Comparison of ENCODE assay signal across 26 cellular contexts in the genomic region with DNA sequence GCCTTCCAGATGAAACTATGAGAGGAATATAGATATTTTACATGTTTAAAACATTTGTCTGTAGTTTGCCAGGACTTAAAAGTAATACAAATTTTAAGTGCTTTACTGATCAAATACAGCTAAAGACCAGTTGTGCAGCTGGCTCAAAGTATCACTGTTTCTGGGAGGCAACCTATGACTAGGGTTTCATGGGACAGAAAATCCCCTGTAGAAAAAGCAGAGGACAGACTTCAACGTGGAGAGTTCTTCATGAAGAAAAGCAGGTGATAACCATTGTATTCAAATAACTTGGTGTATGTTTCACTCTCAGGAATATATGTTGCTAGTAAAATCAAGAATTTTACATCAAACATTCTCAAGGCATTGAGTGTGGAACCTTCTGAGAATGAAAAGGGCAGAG. TPM values are rescaled to one million over a fixed set of nuclear protein-coding genes. Genes with fewer than 3 reads are reported as not detected.
DNase-seq lines count a peak whose midpoint lies in the region; ATAC-seq, FAIRE-seq and TF ChIP-seq lines count a peak whose summit lies in the region.
"Had no signal": no experiment of that assay in that cellular context is flagged by ENCODE, and none has a peak within 500 bp of the region (broad histone marks: within the 10 kb centered on the region; RNA-seq: fewer than 3 reads in every experiment).

No MANE protein-coding gene starts in this region.

- WGBS in GM12878 (ENCODE audit: insufficient coverage, insufficient replicate concordance, low lambda C conversion rate, missing lambda C conversion rate), result 89% methylated on average over 1 of the region's 1 CpG

- no peaks in the 10 kb centered on the region for H3K36me3 ChIP-seq in GM12878 (ENCODE audit: control insufficient read depth in 2 of 2, insufficient read depth in 2 of 2, low read length in 1 of 2)
- H3K36me3 ChIP-seq in lower lobe of right lung, result no peaks in the 10 kb centered on the region
- H3K36me3 ChIP-seq: BE2C, BLaER1 had no signal

- no peaks in the 10 kb centered on the region for H4K20me1 ChIP-seq in GM12878 (ENCODE audit: control insufficient read depth, insufficient read depth)

- RAD21 ChIA-PET in GM12878 (lab: Charles Lee; ENCODE audit: unreplicated experiment), result interaction anchor here (0.7 kb wide), 1 partner anchor 870 kb away, joined by 3 read pairs; no protein-coding TSS in a partner anchor

- no peak for TF ChIP-seq EP300 in GM12878 (IDR thresholded peaks at IDR 0.05; ENCODE audit: borderline replicate concordance in 1 of 2, control insufficient read depth in 1 of 2, low read depth in 2 of 2, low read length in 2 of 2)

- in situ Hi-C loops in GM12878 (cut with MboI), result no loop called here
- in situ Hi-C loops in ACHN (cut with HindIII; ENCODE audit: low pct_ligation_motif_present, low pct_unique_long_range_greater_than_20kb, low sequenced_read_pairs), result no loop called here

- POLR2A ChIA-PET in GM12878 (lab: Charles Lee), result interaction anchor here (0.9 to 1.2 kb wide), 2 partner anchors 37 to 41 kb away, joined by 3 to 6 read pairs; a partner anchor contains a TSS

- no peak overlapping the region for H3K9ac ChIP-seq in GM12878 (ENCODE audit: control insufficient read depth, insufficient read depth, low read length)
- H3K9ac ChIP-seq: BLaER1 had no signal

- no TSS peak for BruUV-seq in GM12878 (replicated peaks; lab: Mats Ljungman, UMichigan)

- no peak overlapping the region for H3K27ac ChIP-seq in GM12878 (ENCODE audit: control insufficient read depth, insufficient read depth)
- no peak overlapping the region for H3K27ac ChIP-seq in lower lobe of right lung
- H3K27ac ChIP-seq: 22Rv1, A549, BLaER1 had no signal

- ATAC-seq in HG02852 (IDR thresholded peaks at IDR 0.05; ENCODE audit: unreplicated experiment) (peak; percentile 64), GM12878 (peak; percentile 59), lower lobe of right lung (no peak)
- ATAC-seq: A549 had no signal

- TF ChIP-seq RAD21 in GM12878 (IDR thresholded peaks at IDR 0.05; ENCODE audit: insufficient read depth, low read depth, low read length), result no peak

- TF ChIP-seq CTCF in GM12865 (IDR thresholded peaks at IDR 0.05; ENCODE audit: insufficient read depth, low read depth, low read length, missing control alignments) (no peak), GM12878 (IDR thresholded peaks at IDR 0.05 in 2 of 3, conservative IDR thresholded peaks at IDR 0.05 in 1 of 3; ENCODE audit: control insufficient read depth in 2 of 3, extremely low read depth in 1 of 3, insufficient read depth in 1 of 3, low read depth in 3 of 3, low read length in 3 of 3) (no peak), lower lobe of right lung (IDR thresholded peaks at IDR 0.05) (no peak)

- H3K4me1 ChIP-seq in GM12878 (ENCODE audit: control insufficient read depth, insufficient read depth, low read length) (no peaks in the 10 kb centered on the region), lower lobe of right lung (no peaks in the 10 kb centered on the region)
- H3K4me1 ChIP-seq: A549, BE2C, BLaER1 had no signal

- FAIRE-seq in GM12878 (lab: Jason Lieb, UNC), result no peak
- FAIRE-seq: A549, GM19239 had no signal

- no peaks in the 10 kb centered on the region for H3K9me3 ChIP-seq in GM12878 (replicated peaks; ENCODE audit: control insufficient read depth, insufficient read depth, low read length)
- no peaks in the 10 kb centered on the region for H3K9me3 ChIP-seq in lower lobe of right lung
- H3K9me3 ChIP-seq: A549, BE2C, BLaER1 had no signal

- intact Hi-C loops in GM12878 (cut with micrococcal nuclease; ENCODE audit: unreplicated experiment) (no loop called here), lower lobe of right lung (cut with DNase I) (no loop called here)

- no peak for TF ChIP-seq POLR2A in GM12878 (IDR thresholded peaks at IDR 0.05; ENCODE audit: low read depth, low read length)

- H3K4me2 ChIP-seq in GM12878 (ENCODE audit: control insufficient read depth, insufficient read depth), result no peak overlapping the region; the same call in 1 of the 2 replicates
- H3K4me2 ChIP-seq: A549, BLaER1 had no signal

- H3K27me3 ChIP-seq in GM12878 (replicated peaks in 1 of 2; ENCODE audit: control insufficient read depth in 2 of 2, insufficient read depth in 2 of 2, low read length in 1 of 2) (no peaks in the 10 kb centered on the region), lower lobe of right lung (ENCODE audit: low read depth) (no peaks in the 10 kb centered on the region)
- H3K27me3 ChIP-seq: BE2C, BLaER1 had no signal

- no peak overlapping the region for H2AFZ ChIP-seq in GM12878 (ENCODE audit: control insufficient read depth, low read depth, low read length)

- no peak overlapping the region for H3K4me3 ChIP-seq in GM12865 (ENCODE audit: low read depth, low read length)
- no peak overlapping the region for H3K4me3 ChIP-seq in GM12878
- no peak overlapping the region for H3K4me3 ChIP-seq in lower lobe of right lung
- H3K4me3 ChIP-seq: A549, BLaER1 had no signal

- H3K79me2 ChIP-seq in GM12878 (ENCODE audit: control insufficient read depth, insufficient read depth, low read length), result no peaks in the 10 kb centered on the region

- SMC1A ChIA-PET in GM12878 (lab: Charles Lee; ENCODE audit: uncharacterized antibody, unreplicated experiment), result interaction anchor here (0.9 to 1.4 kb wide), 2 partner anchors 9 to 40 kb away, joined by 4 to 7 read pairs; no protein-coding TSS in a partner anchor

- CTCF ChIA-PET in GM12878 (lab: Yijun Ruan, JAX), result no interaction called here

- peak; percentile 31 for DNase-seq in GM12865 (ENCODE audit: low read depth)
- DNase-seq in GM12878 (ENCODE audit: low read depth, low spot score), result peak; percentile 5
- no peak for DNase-seq in ACHN
- DNase-seq in lower lobe of right lung, result no peak
- DNase-seq: BE2C; C1 segment of cervical spinal cord; CD4-positive, alpha-beta memory T cell; CD4-positive, CD25-positive, alpha-beta regulatory T cell; CD8-positive, alpha-beta memory T cell; COR-L47; DMS 273 treated with DMSO at 0.1 percent for 48 hours; DMS153; DMS53; DMS79; DND-41; EL; GDM1 had no signal

RNA-seq across cellular contexts. Expression of a gene that starts 40.9 kb away (rescaled TPM):
- 53.1 and 57.4 TPM in 2 replicates for total RNA-seq in GM12878 (2013; cell fraction: nucleolus; rRNA removed)
- 21.7 and 24.9 TPM in 2 replicates for total RNA-seq in GM12878 (2014; rRNA removed)
- total RNA-seq in GM12878 (2014; rRNA removed; fragmentation: Illumina TruSeq; extraction: Trizol), result 26.4 and 26.9 TPM in 2 replicates
- 19.9 and 20.3 TPM in 2 replicates for total RNA-seq in GM12878 (2021)
- 6.4 TPM for polyA plus RNA-seq in GM12878 (2011; ENCODE audit: low read depth)
- polyA plus RNA-seq in GM12878 (2011; rRNA removed), result 31.2 and 41.2 TPM in 2 replicates
- 15.3 and 17.4 TPM in 2 replicates for polyA plus RNA-seq in GM12878 (2011; cell fraction: cytosol; rRNA removed)
- 12.4 and 13.9 TPM in 2 replicates for polyA plus RNA-seq in GM12878 (2011; cell fraction: nucleus; rRNA removed)
- polyA plus RNA-seq in GM12878 (2012), result 6.3 and 9.9 TPM in 2 replicates
- polyA plus RNA-seq in GM12878 (2014; fragmentation: Illumina TruSeq; extraction: Trizol), result 25.3 and 31.5 TPM in 2 replicates
- 10 to 100 TPM; 18.4 to 29.4 TPM for polyA plus RNA-seq in GM12878 (2014; fragmentation: Nextera tagmentation; extraction: Ambion mirVana)
- 10.6 and 16.0 TPM in 2 replicates for polyA plus RNA-seq in GM12878 (2014; rRNA removed)
- 10 to 100 TPM; 22.7 to 23.5 TPM for polyA plus RNA-seq in GM12878 (2016; fragmentation: Nextera tagmentation; extraction: Ambion mirVana)
- 34.5 and 39.7 TPM in 2 replicates for polyA minus RNA-seq in GM12878 (2011; rRNA and poly(A)+ RNA removed)
- 9.4 and 13.7 TPM in 2 replicates for polyA minus RNA-seq in GM12878 (2011; cell fraction: cytosol; rRNA and poly(A)+ RNA removed)
- polyA minus RNA-seq in GM12878 (2011; cell fraction: nucleus; rRNA and poly(A)+ RNA removed), result 17.5 and 19.4 TPM in 2 replicates
- 20.3 TPM for total RNA-seq in lower lobe of right lung
- total RNA-seq: A172 had no signal

RNA-seq across cellular contexts. Expression of a gene that starts 43.9 kb away (rescaled TPM):
- total RNA-seq in GM12878 (2013; cell fraction: nucleolus; rRNA removed), result 0.17 TPM in 1 of 2 replicates, not detected in the other
- total RNA-seq in GM12878 (2014; rRNA removed) (0.49 and 0.62 TPM in 2 replicates), GM12878 (2014; rRNA removed; fragmentation: Illumina TruSeq; extraction: Trizol) (0.18 and 0.27 TPM in 2 replicates), GM12878 (2021) (0.35 and 0.67 TPM in 2 replicates), lower lobe of right lung (not detected)
- 0.22 TPM for polyA plus RNA-seq in GM12878 (2011; ENCODE audit: low read depth)
- polyA plus RNA-seq in GM12878 (2011; rRNA removed) (0.03 and 0.06 TPM in 2 replicates), GM12878 (2014; fragmentation: Illumina TruSeq; extraction: Trizol) (0.16 and 0.17 TPM in 2 replicates), GM12878 (2014; fragmentation: Nextera tagmentation; extraction: Ambion mirVana) (under 1 TPM; 0.24 to 0.40 TPM), GM12878 (2014; rRNA removed) (0.32 and 0.59 TPM in 2 replicates), GM12878 (2016; fragmentation: Nextera tagmentation; extraction: Ambion mirVana) (1 to 10 TPM in 1 of 2 experiments, under 1 TPM in 1; 0.68 to 1.2 TPM)
- 0.13 TPM in 1 of 2 replicates, not detected in the other for polyA plus RNA-seq in GM12878 (2011; cell fraction: cytosol; rRNA removed)
- not detected in 2 replicates for polyA plus RNA-seq in GM12878 (2011; cell fraction: nucleus; rRNA removed)
- 0.64 and 0.81 TPM in 2 replicates for polyA plus RNA-seq in GM12878 (2012)
- polyA minus RNA-seq in GM12878 (2011; rRNA and poly(A)+ RNA removed), result not detected in 2 replicates
- polyA minus RNA-seq in GM12878 (2011; cell fraction: cytosol; rRNA and poly(A)+ RNA removed), result not detected in 2 replicates
- polyA minus RNA-seq in GM12878 (2011; cell fraction: nucleus; rRNA and poly(A)+ RNA removed), result 0.57 TPM in 1 of 2 replicates, not detected in the other
- total RNA-seq: A172; CD4-positive, alpha-beta memory T cell; CD4-positive, CD25-positive, alpha-beta regulatory T cell; Daoy; G401 had no signal
- polyA plus RNA-seq: A549, AG04450 had no signal

Comparison
In these comparisons a context has a peak if more than half of its experiments do, and no peak if none do; other contexts are left out.
1. DNase-seq: peak in GM12865 (single experiment) and GM12878 (single experiment); none in ACHN (single experiment) and lower lobe of right lung (single experiment).
2. ATAC-seq: peak in HG02852 (single experiment) and GM12878 (single experiment); none in lower lobe of right lung (0 of 2).